8 cellular contexts compared by ENCODE assay signal in the genomic region with DNA sequence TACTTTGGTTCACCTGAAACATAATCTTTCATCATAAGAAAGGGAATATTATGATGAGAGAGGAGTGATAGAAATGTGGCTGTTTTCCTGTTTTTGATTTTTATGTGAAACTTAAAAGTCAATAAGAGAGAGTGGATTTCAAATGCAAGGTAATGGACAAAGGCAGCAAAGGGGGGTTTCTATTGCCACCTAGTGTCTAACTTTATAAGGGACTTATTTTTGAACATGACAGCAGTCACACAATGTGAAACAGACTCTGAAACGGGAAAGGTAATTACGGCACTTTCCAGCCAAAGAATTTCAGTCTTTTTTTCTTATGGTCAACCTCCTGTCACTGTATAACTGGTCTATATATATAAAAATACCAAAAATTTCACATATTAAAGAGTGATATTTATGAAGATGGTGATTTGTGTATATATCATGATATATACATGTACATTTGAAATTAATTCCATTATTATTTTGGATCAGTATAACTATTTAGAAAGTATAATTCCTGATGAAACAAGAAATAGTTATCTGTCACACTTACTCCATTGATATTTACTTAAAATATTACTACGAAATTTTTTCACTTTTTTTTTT.
DNase-seq lines count a peak whose midpoint lies in the region; ATAC-seq and TF ChIP-seq lines count a peak whose summit lies in the region.

No MANE protein-coding gene starts in this region.

- no peaks in the 10 kb centered on the region for H3K9me3 ChIP-seq in right lobe of liver

- H3K36me3 Mint-ChIP-seq in MCF 10A (ENCODE audit: insufficient read depth, unreplicated experiment): peaks cover 8% of the 10 kb centered on the region
- H3K36me3 Mint-ChIP-seq in activated naive CD4-positive, alpha-beta T cell treated with anti-CD3 and anti-CD28 coated beads for 36 hours (ENCODE audit: low read depth): no peaks in the 10 kb centered on the region

- POLR2A ChIA-PET in MCF 10A (lab: Yijun Ruan, JAX): no interaction called here

- H3K36me3 ChIP-seq in right lobe of liver: no peaks in the 10 kb centered on the region

- DNase-seq in D341Med (ENCODE audit: low spot score) (peak; percentile 43), NCI-H510A (lab: John Stamatoyannopoulos, UW) (peak; percentile 16), MCF 10A (ENCODE audit: unreplicated experiment) (peak; percentile 41), right lobe of liver (no peak), islet precursor cell (no peak)
- no peak for DNase-seq in activated naive CD4-positive, alpha-beta T cell treated with anti-CD3 and anti-CD28 coated beads for 36 hours

- CTCF ChIA-PET in MCF 10A (lab: Yijun Ruan, JAX): interaction anchor here (0.6 to 1.0 kb wide), 3 partner anchors 23 to 772 kb away, joined by 3 to 5 read pairs (median 5); no protein-coding TSS in a partner anchor
- CTCF ChIA-PET in activated naive CD4-positive, alpha-beta T cell treated with anti-CD3 and anti-CD28 coated beads for 36 hours (lab: Charles Lee): no interaction called here

- H3K27ac ChIP-seq in right lobe of liver: no peak overlapping the region

- WGBS in right lobe of liver (ENCODE audit: insufficient coverage, low coverage, low lambda C conversion rate, missing lambda C conversion rate): 15% methylated on average over 3 of the region's 3 CpGs

- ATAC-seq in GM19395 (IDR thresholded peaks at IDR 0.05; ENCODE audit: unreplicated experiment) (peak; percentile 94), HG03175 (IDR thresholded peaks at IDR 0.05; ENCODE audit: unreplicated experiment) (peak; percentile 89), right lobe of liver (peak; percentile 75 to 85 (median 78))

- H3K27me3 Mint-ChIP-seq in MCF 10A (ENCODE audit: insufficient read depth, unreplicated experiment): peaks cover 95% of the 10 kb centered on the region
- H3K27me3 Mint-ChIP-seq in activated naive CD4-positive, alpha-beta T cell treated with anti-CD3 and anti-CD28 coated beads for 36 hours (ENCODE audit: low read depth): peaks cover 17% of the 10 kb centered on the region

- no peak overlapping the region for H3K27ac Mint-ChIP-seq in MCF 10A (ENCODE audit: low read depth, unreplicated experiment)
- no peak overlapping the region for H3K27ac Mint-ChIP-seq in activated naive CD4-positive, alpha-beta T cell treated with anti-CD3 and anti-CD28 coated beads for 36 hours

- no peaks in the 10 kb centered on the region for H3K9me3 Mint-ChIP-seq in MCF 10A (ENCODE audit: unreplicated experiment)
- H3K9me3 Mint-ChIP-seq in activated naive CD4-positive, alpha-beta T cell treated with anti-CD3 and anti-CD28 coated beads for 36 hours: no peaks in the 10 kb centered on the region

- intact Hi-C loops in MCF 10A (cut with micrococcal nuclease): loop anchor here (1.0 kb wide), 2 partner anchors 650 to 736 kb away; no protein-coding TSS in a partner anchor
- intact Hi-C loops in right lobe of liver (cut with DNase I): no loop called here
- intact Hi-C loops in activated naive CD4-positive, alpha-beta T cell treated with anti-CD3 and anti-CD28 coated beads for 36 hours (cut with micrococcal nuclease): loop anchor here (1.0 to 5.0 kb wide), 4 partner anchors 161 to 1144 kb away; no protein-coding TSS in a partner anchor

- no peak for TF ChIP-seq CTCF in MCF 10A (IDR thresholded peaks at IDR 0.05; ENCODE audit: unreplicated experiment)
- peak; percentile 44 to 78 (median 70) for TF ChIP-seq CTCF in right lobe of liver (IDR thresholded peaks at IDR 0.05)

- H3K4me3 ChIP-seq in right lobe of liver: no peak overlapping the region

- H3K4me1 Mint-ChIP-seq in MCF 10A (ENCODE audit: insufficient read depth, unreplicated experiment): no peaks in the 10 kb centered on the region
- H3K4me1 Mint-ChIP-seq in activated naive CD4-positive, alpha-beta T cell treated with anti-CD3 and anti-CD28 coated beads for 36 hours (ENCODE audit: low read depth): no peaks in the 10 kb centered on the region

- TF ChIP-seq POLR2A in right lobe of liver (IDR thresholded peaks at IDR 0.05): no peak

- no peaks in the 10 kb centered on the region for H3K27me3 ChIP-seq in right lobe of liver

- no peaks in the 10 kb centered on the region for H3K4me1 ChIP-seq in right lobe of liver

- no TSS peak for BruUV-seq in MCF 10A (replicated peaks; lab: Mats Ljungman, UMichigan)

- H3K4me3 Mint-ChIP-seq in MCF 10A (ENCODE audit: unreplicated experiment): no peak overlapping the region
- no peak overlapping the region for H3K4me3 Mint-ChIP-seq in activated naive CD4-positive, alpha-beta T cell treated with anti-CD3 and anti-CD28 coated beads for 36 hours

Comparison
In these comparisons a context has a peak if more than half of its experiments do, and no peak if none do; other contexts are left out.
1. DNase-seq: peak in D341Med (single experiment), NCI-H510A (single experiment) and MCF 10A (single experiment); none in right lobe of liver (0 of 3), activated naive CD4-positive, alpha-beta T cell treated with anti-CD3 and anti-CD28 coated beads for 36 hours (single experiment) and islet precursor cell (single experiment).
2. intact Hi-C loops: an anchor here in MCF 10A (1.0 kb wide) and activated naive CD4-positive, alpha-beta T cell treated with anti-CD3 and anti-CD28 coated beads for 36 hours (1.0 to 5.0 kb wide); none called in right lobe of liver.
3. Peak in every context shown above with its lines, with median percentiles within 50 percentile points of each other: ATAC-seq.